Comparison of ENCODE assay signal across 1 cellular context in genomic region chr6:124919703-124920102, GRCh38. TPM values are rescaled to one million over a fixed set of nuclear protein-coding genes. Genes with fewer than 3 reads are reported as not detected.
"Had no signal": no experiment of that assay in that cellular context is flagged by ENCODE, and none has a peak within 500 bp of the region (broad histone marks: within the 10 kb centered on the region; RNA-seq: fewer than 3 reads in every experiment).

No MANE protein-coding gene starts in this region.

RNA-seq across cellular contexts. Expression of gene RNF217, which starts 42.5 kb away (rescaled TPM):
- total RNA-seq: activated B cell treated with CpG ODN at 0.5 μM for 24 hours had no signal
